Comparison of ENCODE assay signal across 8 cellular contexts in the genomic region with DNA sequence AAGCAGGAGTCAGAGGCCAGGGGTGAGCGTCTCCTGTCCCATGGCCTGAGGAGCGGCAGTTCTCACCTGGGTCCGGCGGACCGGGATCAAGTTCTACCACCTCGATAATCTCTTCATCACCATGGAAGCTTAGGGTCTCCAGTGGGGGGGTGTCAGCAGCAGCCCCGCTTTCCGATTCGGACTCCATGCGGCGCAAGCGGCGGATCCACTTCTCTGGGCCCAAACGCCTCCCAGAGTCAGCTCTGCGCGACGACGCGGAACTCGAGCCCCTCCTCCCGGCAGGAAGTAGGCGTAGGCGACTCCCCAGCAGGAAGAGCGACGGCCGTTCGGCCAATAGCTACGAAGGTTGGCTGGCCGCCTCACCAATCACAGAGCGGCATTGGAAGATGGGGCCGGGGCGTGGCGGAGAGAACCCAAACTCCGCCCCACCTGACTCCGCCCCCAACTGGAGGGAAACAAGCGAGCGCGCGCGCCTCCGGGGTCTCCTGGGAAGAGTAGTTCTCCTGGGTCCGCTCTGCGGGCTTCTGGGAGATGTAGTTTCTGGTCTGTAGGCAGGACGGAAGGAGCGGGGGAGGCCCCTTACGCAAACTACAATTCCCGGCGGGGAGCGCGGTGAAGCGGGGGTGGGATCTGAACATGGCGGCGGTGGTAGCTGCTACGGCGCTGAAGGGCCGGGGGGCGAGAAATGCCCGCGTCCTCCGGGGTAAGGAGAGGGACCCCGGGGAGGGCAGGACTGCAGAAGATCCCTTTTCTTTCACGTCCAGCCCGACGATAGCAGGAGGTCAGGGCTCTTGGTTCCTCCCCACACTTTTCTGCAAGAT. TPM values are rescaled to one million over a fixed set of nuclear protein-coding genes. Genes with fewer than 3 reads are reported as not detected.
A peak's percentile ranks its signal among the peaks of the same experiment; 100 is the strongest.
DNase-seq lines count a peak whose midpoint lies in the region; ATAC-seq and TF ChIP-seq lines count a peak whose summit lies in the region.

A gene with protein sequence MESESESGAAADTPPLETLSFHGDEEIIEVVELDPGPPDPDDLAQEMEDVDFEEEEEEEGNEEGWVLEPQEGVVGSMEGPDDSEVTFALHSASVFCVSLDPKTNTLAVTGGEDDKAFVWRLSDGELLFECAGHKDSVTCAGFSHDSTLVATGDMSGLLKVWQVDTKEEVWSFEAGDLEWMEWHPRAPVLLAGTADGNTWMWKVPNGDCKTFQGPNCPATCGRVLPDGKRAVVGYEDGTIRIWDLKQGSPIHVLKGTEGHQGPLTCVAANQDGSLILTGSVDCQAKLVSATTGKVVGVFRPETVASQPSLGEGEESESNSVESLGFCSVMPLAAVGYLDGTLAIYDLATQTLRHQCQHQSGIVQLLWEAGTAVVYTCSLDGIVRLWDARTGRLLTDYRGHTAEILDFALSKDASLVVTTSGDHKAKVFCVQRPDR (minus strand): TSS at position 238 of the 821 bp plus-strand sequence. CDS start 51 bp downstream, at position 187.
A gene with protein sequence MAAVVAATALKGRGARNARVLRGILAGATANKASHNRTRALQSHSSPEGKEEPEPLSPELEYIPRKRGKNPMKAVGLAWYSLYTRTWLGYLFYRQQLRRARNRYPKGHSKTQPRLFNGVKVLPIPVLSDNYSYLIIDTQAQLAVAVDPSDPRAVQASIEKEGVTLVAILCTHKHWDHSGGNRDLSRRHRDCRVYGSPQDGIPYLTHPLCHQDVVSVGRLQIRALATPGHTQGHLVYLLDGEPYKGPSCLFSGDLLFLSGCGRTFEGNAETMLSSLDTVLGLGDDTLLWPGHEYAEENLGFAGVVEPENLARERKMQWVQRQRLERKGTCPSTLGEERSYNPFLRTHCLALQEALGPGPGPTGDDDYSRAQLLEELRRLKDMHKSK (plus strand): TSS at position 620 of the 821 bp plus-strand sequence. CDS start 17 bp downstream, at position 637.

- peak within 1 kb of the TSS; percentile 74 for H3K4me3 ChIP-seq in GM12864 (ENCODE audit: low read depth, low read length)
- H3K4me3 ChIP-seq in ovary, result peak within 1 kb of the TSS; percentile 90
- H3K4me3 ChIP-seq in thyroid gland (replicated peaks in 1 of 3), result peak within 1 kb of the TSS; percentile 29 to 88 (median 85)

- TF ChIP-seq CTCF in GM12864 (IDR thresholded peaks at IDR 0.05; ENCODE audit: low read depth, low read length, missing control alignments) (no peak), ovary (IDR thresholded peaks at IDR 0.05) (peak in 1 of 3 donors; percentile 44), thyroid gland (IDR thresholded peaks at IDR 0.05) (peak in 1 of 6 experiments; percentile 13)

- H3K27me3 ChIP-seq in ovary (no peaks in the 10 kb centered on the region), thyroid gland (no peaks in the 10 kb centered on the region)

- WGBS in ovary, 3 donors, result 0% methylated on average over 52 to 64 of the region's 64 CpGs
- 0% methylated on average over 30 to 39 of the region's 64 CpGs for WGBS in thyroid gland, 2 donors

- ATAC-seq in HG02759 (IDR thresholded peaks at IDR 0.05; ENCODE audit: unreplicated experiment), result peak; percentile 89
- ATAC-seq in Right ventricle myocardium inferior, result peak; percentile 95

- H3K9me3 ChIP-seq in ovary, result no peaks in the 10 kb centered on the region
- H3K9me3 ChIP-seq in thyroid gland, result no peaks in the 10 kb centered on the region

- H3K36me3 ChIP-seq in ovary, result no peaks in the 10 kb centered on the region
- peaks cover 32 to 38% of the 10 kb centered on the region in 2 donors for H3K36me3 ChIP-seq in thyroid gland

- no peak for TF ChIP-seq EP300 in ovary (IDR thresholded peaks at IDR 0.05)

- DNase-seq in GM12864 (ENCODE audit: low read depth), result peak; percentile 95
- peak; percentile 97 to 100 (median 99) for DNase-seq in NCI-H1417 (lab: John Stamatoyannopoulos, UW)
- peak; percentile 98 to 99 for DNase-seq in SW 1271 (lab: John Stamatoyannopoulos, UW)
- peak; percentile 100 for DNase-seq in activated naive CD8-positive, alpha-beta T cell treated with anti-CD3 and anti-CD28 coated beads, Interleukin-2, amount 50 U/mL, for 16 hours (ENCODE audit: low read depth, low spot score)
- peak; percentile 100 for DNase-seq in Right ventricle myocardium inferior (ENCODE audit: missing footprints)
- peak; percentile 100 for DNase-seq in ovary
- DNase-seq in thyroid gland, result peak; percentile 100

- H3K4me1 ChIP-seq in ovary (ENCODE audit: insufficient read depth) (peaks cover 10% of the 10 kb centered on the region), thyroid gland (peaks cover 32 to 46% of the 10 kb centered on the region in 2 donors)

- intact Hi-C loops in Right ventricle myocardium inferior (cut with DNase I), result loop anchor here (1.0 to 10.0 kb wide), 5 partner anchors 17 to 395 kb away; a partner anchor contains a TSS
- intact Hi-C loops in ovary (cut with DNase I), result loop anchor here in 3 of 4 donors (2.0 to 10.0 kb wide), 5 partner anchors 53 to 385 kb away; a partner anchor contains a TSS
- intact Hi-C loops in thyroid gland (cut with DNase I), result loop anchor here (5.0 to 10.0 kb wide), 3 partner anchors 55 to 295 kb away; a partner anchor contains a TSS

- H3K27ac ChIP-seq in ovary (peak within 1 kb of the TSS in 1 of 2 donors; percentile 56), thyroid gland (peak within 1 kb of the TSS; percentile 55 to 84 (median 83))

- TF ChIP-seq POLR2A in ovary (IDR thresholded peaks at IDR 0.05) (peak; percentile 87), thyroid gland (IDR thresholded peaks at IDR 0.05) (peak in 1 of 2 donors; percentile 79)

RNA-seq across cellular contexts. Expression of the first gene that starts in this region (rescaled TPM):
- total RNA-seq in Right ventricle myocardium inferior (50.6 TPM), ovary (100 to 1,000 TPM in 5 of 7 donors, 10 to 100 TPM in 2; 86.5 to 123 (median 106) TPM), thyroid gland (100 to 1,000 TPM in 3 of 4 donors, 10 to 100 TPM in 1; 86.9 to 175 (median 121) TPM)
- polyA plus RNA-seq in ovary, result 100 to 1,000 TPM in 1 of 2 donors, 10 to 100 TPM in 1; 71.1 to 144 TPM

RNA-seq across cellular contexts. Expression of the second gene that starts in this region (rescaled TPM):
- total RNA-seq in Right ventricle myocardium inferior (67.0 TPM), ovary (10 to 100 TPM; 37.3 to 59.6 (median 48.1) TPM), thyroid gland (100 to 1,000 TPM in 1 of 4 donors, 10 to 100 TPM in 3; 57.0 to 110 (median 81.8) TPM)
- polyA plus RNA-seq in ovary, result 10 to 100 TPM; 23.3 to 74.5 TPM
